34 cellular contexts compared by ENCODE assay signal in the genomic region with DNA sequence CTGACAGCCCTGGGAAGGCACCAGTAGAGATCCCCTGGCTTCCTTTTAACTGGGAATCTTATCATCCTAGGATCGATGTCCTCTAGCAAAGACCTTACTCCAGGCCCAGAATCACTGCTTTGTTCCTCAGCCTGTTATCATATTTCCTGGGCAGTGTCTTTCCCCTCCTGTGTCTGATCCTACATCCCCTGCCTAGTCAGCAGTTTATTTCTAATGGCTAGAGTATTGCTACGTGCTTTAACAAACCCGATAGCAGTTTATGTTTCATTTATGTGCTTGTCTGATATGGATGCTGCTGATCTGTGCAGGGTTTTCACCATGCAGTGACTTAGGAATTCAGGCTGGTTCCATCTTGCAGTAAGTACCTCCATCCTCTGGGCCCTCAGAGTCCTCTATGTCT. TPM values are rescaled to one million over a fixed set of nuclear protein-coding genes. Genes with fewer than 3 reads are reported as not detected.
"Had no signal": no experiment of that assay in that cellular context is flagged by ENCODE, and none has a peak within 500 bp of the region (broad histone marks: within the 10 kb centered on the region; RNA-seq: fewer than 3 reads in every experiment).

No MANE protein-coding gene starts in this region.

- H3K9me3 Mint-ChIP-seq: natural killer cell had no signal

- H3K36me3 Mint-ChIP-seq: natural killer cell; neural progenitor cell; stimulated activated memory B cell treated with anti-CD40 and anti-IgM and Interleukin-4, amounts not matched to agents 10 μg/mL and 1 μg/mL and 100 μg/mL, for 72 hours; type B pancreatic cell had no signal

- ATAC-seq: natural killer cell; psoas muscle; right cardiac atrium; sciatic nerve; stimulated activated memory B cell treated with anti-CD40 and anti-IgM and Interleukin-4, amounts not matched to agents 10 μg/mL and 1 μg/mL and 100 μg/mL, for 72 hours; stimulated activated naive CD8-positive, alpha-beta T cell treated with anti-CD3 and anti-CD28 coated beads, Interleukin-15, amount 100 ng/mL, for 72 hours; stimulated activated naive CD8-positive, alpha-beta T cell treated with anti-CD3 and anti-CD28 coated beads, Interleukin-15, Interleukin-2, amounts not matched to agents 100 U/mL and 50 U/mL, for 24 hours; upper lobe of right lung had no signal

- H3K4me3 ChIP-seq: neural progenitor cell, ovary, psoas muscle, skin epidermis, smooth muscle cell, spleen, suprapubic skin, testis, tibial artery, transverse colon, upper lobe of right lung, uterus had no signal

- DNase-seq: natural killer cell; occipital lobe; ovary; posterior cingulate gyrus; psoas muscle; right cardiac atrium; spleen; stimulated activated CD4-positive, alpha-beta T cell treated with anti-CD3 and anti-CD28 coated beads, Interleukin-12 subunit alpha, Interleukin-12 subunit beta, amount 100 ng/mL, for 4 hours; stimulated activated CD4-positive, alpha-beta T cell treated with anti-CD3 and anti-CD28 coated beads, Interleukin-1b, Interleukin-23, amount 100 ng/mL, for 48 hours; stimulated activated CD4-positive, alpha-beta T cell treated with anti-CD3 and anti-CD28 coated beads, Interleukin-4, amount 100 ng/mL, for 1 hour; stimulated activated CD4-positive, alpha-beta T cell treated with anti-CD3 and anti-CD28 coated beads, Interleukin-4, amount 100 ng/mL, for 4 hours; stimulated activated CD8-positive, alpha-beta memory T cell treated with anti-CD3 and anti-CD28 coated beads, Interleukin-4, amount 100 ng/mL, for 48 hours; stimulated activated naive CD4-positive, alpha-beta T cell; stimulated activated naive CD8-positive, alpha-beta T cell treated with anti-CD3 and anti-CD28 coated beads, Interleukin-15, amount 100 ng/mL, for 72 hours; stimulated activated naive CD8-positive, alpha-beta T cell treated with anti-CD3 and anti-CD28 coated beads, Interleukin-15, Interleukin-2, amounts not matched to agents 100 U/mL and 50 U/mL, for 24 hours; substantia nigra; testis; tibial artery; transverse colon; upper lobe of right lung; uterus had no signal

- H3K27ac ChIP-seq: neural progenitor cell, ovary, parathyroid adenoma, psoas muscle, skin epidermis, spleen, suprapubic skin, testis, tibial artery, transverse colon, upper lobe of right lung, uterus had no signal

- H3K36me3 ChIP-seq: neural progenitor cell, ovary, spleen, suprapubic skin, tibial artery, transverse colon, upper lobe of right lung, uterus had no signal

- H3K4me1 Mint-ChIP-seq: natural killer cell; neural progenitor cell; stimulated activated memory B cell treated with anti-CD40 and anti-IgM and Interleukin-4, amounts not matched to agents 10 μg/mL and 1 μg/mL and 100 μg/mL, for 72 hours had no signal

- H2AFZ ChIP-seq: neural progenitor cell, parathyroid adenoma had no signal

- H3K79me2 ChIP-seq: parathyroid adenoma had no signal

- H3K27me3 ChIP-seq: neural progenitor cell, ovary, testis, uterus had no signal

- H3K4me3 Mint-ChIP-seq: natural killer cell; nephron; neural progenitor cell; stimulated activated memory B cell treated with anti-CD40 and anti-IgM and Interleukin-4, amounts not matched to agents 10 μg/mL and 1 μg/mL and 100 μg/mL, for 72 hours; stimulated activated naive CD8-positive, alpha-beta T cell treated with anti-CD3 and anti-CD28 coated beads, Interleukin-15, amount 100 ng/mL, for 72 hours; type B pancreatic cell had no signal

- H3K9me3 ChIP-seq: ovary, testis, upper lobe of right lung, uterus had no signal

- H3K9ac ChIP-seq: neural progenitor cell, parathyroid adenoma had no signal

- H3K27ac Mint-ChIP-seq: natural killer cell; nephron; neural progenitor cell; progenitor cell of endocrine pancreas; stimulated activated memory B cell treated with anti-CD40 and anti-IgM and Interleukin-4, amounts not matched to agents 10 μg/mL and 1 μg/mL and 100 μg/mL, for 72 hours; stimulated activated naive CD8-positive, alpha-beta T cell treated with anti-CD3 and anti-CD28 coated beads, Interleukin-15, amount 100 ng/mL, for 72 hours; type B pancreatic cell had no signal

- H3K4me1 ChIP-seq: neural progenitor cell, parathyroid adenoma, psoas muscle, spleen, suprapubic skin, testis, transverse colon, upper lobe of right lung, uterus had no signal

- H3K4me2 ChIP-seq: neural progenitor cell, smooth muscle cell had no signal

RNA-seq across cellular contexts. Expression of gene BARX1, which starts 20.9 kb away (rescaled TPM):
- total RNA-seq: natural killer cell, occipital lobe, ovary, psoas muscle, renal cortical epithelial cell, right cardiac atrium, sciatic nerve, spleen, suprapubic skin, transverse colon, upper lobe of right lung, urinary bladder had no signal
- polyA plus RNA-seq: neural cell, psoas muscle, right cardiac atrium, urinary bladder had no signal
